In the genomic region with DNA sequence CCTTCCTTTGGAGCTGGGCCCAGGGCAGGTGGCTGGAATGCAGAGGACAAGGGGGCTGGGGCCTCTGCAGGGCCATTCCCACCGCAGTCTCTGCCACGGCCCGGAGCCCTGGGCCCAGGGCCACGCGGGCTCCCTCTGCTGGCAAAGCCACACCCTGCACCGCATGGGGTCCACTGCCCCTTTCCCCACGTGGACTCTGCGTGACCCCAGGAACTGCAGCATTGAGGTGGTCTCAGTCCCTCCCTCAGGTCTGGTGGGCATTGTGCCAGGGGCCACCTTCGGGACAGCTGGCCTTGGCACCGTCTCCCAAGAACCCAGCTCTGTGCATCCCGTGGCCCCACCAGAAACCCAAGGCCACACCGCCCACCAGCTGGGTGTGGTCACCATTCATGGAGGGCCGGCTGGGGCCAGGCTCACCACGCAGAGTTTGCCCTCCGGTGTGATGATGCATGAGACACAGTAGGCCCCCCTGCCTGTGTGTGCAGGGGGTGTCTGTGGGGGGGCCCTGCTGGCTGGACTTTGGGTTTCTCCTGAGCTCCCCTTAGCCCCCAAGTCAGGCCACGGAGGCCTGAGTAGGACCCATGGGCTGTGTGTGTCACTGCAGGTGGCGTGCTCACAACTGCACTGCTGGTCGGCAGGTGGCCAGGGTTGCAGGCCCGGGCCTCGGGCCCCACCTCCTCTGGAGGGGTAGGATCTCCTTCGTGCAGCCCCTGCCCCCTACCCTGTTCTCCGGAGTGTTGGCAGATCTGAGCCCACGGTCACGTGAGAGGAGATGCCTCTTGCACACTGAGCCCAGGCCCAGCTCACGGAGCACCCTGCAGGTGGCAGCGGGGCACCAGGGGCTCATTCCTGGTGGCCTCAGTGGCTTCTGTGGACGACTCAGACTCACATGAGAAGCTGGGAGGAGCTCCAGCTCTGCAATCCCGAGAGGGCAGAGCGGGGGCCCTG, we compare ENCODE assay signal across 1 cellular context.
TF ChIP-seq lines count a peak whose summit lies in the region.

No MANE protein-coding gene starts in this region.

TF ChIP-seq in HepG2, 621 proteins besides CTCF, POLR2A, EP300 and RAD21 (continued from another document and continues in another):
- TF ChIP-seq ZNF557 (CRISPR knock-in tag; IDR thresholded peaks at IDR 0.05) (no peak), ZNF460 (CRISPR knock-in tag; IDR thresholded peaks at IDR 0.05; ENCODE audit: borderline replicate concordance) (no peak), ZBTB1 (CRISPR knock-in tag; IDR thresholded peaks at IDR 0.05; ENCODE audit: borderline replicate concordance) (no peak), HCFC1 (IDR thresholded peaks at IDR 0.05; ENCODE audit: low read depth, low read length) (no peak), GFI1 (CRISPR knock-in tag; IDR thresholded peaks at IDR 0.05; ENCODE audit: borderline replicate concordance) (no peak), MTF1 (CRISPR knock-in tag; IDR thresholded peaks at IDR 0.05) (no peak), ZNF646 (CRISPR knock-in tag; IDR thresholded peaks at IDR 0.05) (no peak), STAG1 (CRISPR knock-in tag; IDR thresholded peaks at IDR 0.05) (peak; percentile 82), KDM1A (CRISPR knock-in tag; IDR thresholded peaks at IDR 0.05) (no peak), ZNF232 (CRISPR knock-in tag; IDR thresholded peaks at IDR 0.05; ENCODE audit: borderline replicate concordance) (peak; percentile 32; the same call in 1 of the 2 replicates), HES4 (CRISPR knock-in tag; IDR thresholded peaks at IDR 0.05; ENCODE audit: borderline replicate concordance) (no peak), SOX6 (IDR thresholded peaks at IDR 0.05) (no peak), SOX6 (CRISPR knock-in tag; IDR thresholded peaks at IDR 0.05) (peak; percentile 70), DRAP1 (CRISPR knock-in tag; IDR thresholded peaks at IDR 0.05) (no peak), ATRX (CRISPR knock-in tag; IDR thresholded peaks at IDR 0.05; ENCODE audit: borderline replicate concordance) (no peak), REPIN1 (CRISPR knock-in tag; IDR thresholded peaks at IDR 0.05; ENCODE audit: borderline replicate concordance, low read depth) (peak; percentile 55; the same call in 1 of the 2 replicates), IRX3 (CRISPR knock-in tag; IDR thresholded peaks at IDR 0.05; ENCODE audit: borderline replicate concordance, low read depth) (0 out of 2 replicates have a peak, but pooled peaks have one; percentile 63), PPARG (CRISPR knock-in tag; conservative IDR thresholded peaks at IDR 0.05) (no peak), FOXK2 (IDR thresholded peaks at IDR 0.05) (no peak), DNMT3B (CRISPR knock-in tag; conservative IDR thresholded peaks at IDR 0.05) (0 out of 2 replicates have a peak, but pooled peaks have one; percentile 50), TOE1 (CRISPR knock-in tag; IDR thresholded peaks at IDR 0.05) (no peak), FOXP1 (IDR thresholded peaks at IDR 0.05) (no peak), FOXP1 (CRISPR knock-in tag; IDR thresholded peaks at IDR 0.05) (no peak), ZNF251 (CRISPR knock-in tag; IDR thresholded peaks at IDR 0.05) (0 out of 2 replicates have a peak, but pooled peaks have one; percentile 75), SMC3 (IDR thresholded peaks at IDR 0.05; ENCODE audit: low read length) (peak; percentile 34; the same call in 1 of the 2 replicates), ZNF652 (CRISPR knock-in tag; IDR thresholded peaks at IDR 0.05; ENCODE audit: borderline replicate concordance, low read depth) (no peak), WIZ (CRISPR knock-in tag; IDR thresholded peaks at IDR 0.05) (no peak), STAT5B (CRISPR knock-in tag; IDR thresholded peaks at IDR 0.05) (no peak), ZNF329 (CRISPR knock-in tag; IDR thresholded peaks at IDR 0.05; ENCODE audit: low read depth) (no peak), CBFB (CRISPR knock-in tag; IDR thresholded peaks at IDR 0.05) (peak; percentile 57; the same call in 1 of the 2 replicates), TCF12 (IDR thresholded peaks at IDR 0.05) (no peak), TCF12 (CRISPR knock-in tag; IDR thresholded peaks at IDR 0.05) (no peak), ZNF30 (CRISPR knock-in tag; IDR thresholded peaks at IDR 0.05) (no peak), MEIS2 (CRISPR knock-in tag; IDR thresholded peaks at IDR 0.05) (no peak), ZNF780A (CRISPR knock-in tag; IDR thresholded peaks at IDR 0.05) (no peak), ZNF414 (CRISPR knock-in tag; IDR thresholded peaks at IDR 0.05) (peak; percentile 80), KDM4B (CRISPR knock-in tag; IDR thresholded peaks at IDR 0.05) (no peak; the same call in 1 of the 2 replicates), ZNF883 (CRISPR knock-in tag; IDR thresholded peaks at IDR 0.05; ENCODE audit: not compliant biosample characterization) (no peak), HOXA9 (CRISPR knock-in tag; IDR thresholded peaks at IDR 0.05; ENCODE audit: borderline replicate concordance) (no peak)
- TF ChIP-seq, protein P1, sequence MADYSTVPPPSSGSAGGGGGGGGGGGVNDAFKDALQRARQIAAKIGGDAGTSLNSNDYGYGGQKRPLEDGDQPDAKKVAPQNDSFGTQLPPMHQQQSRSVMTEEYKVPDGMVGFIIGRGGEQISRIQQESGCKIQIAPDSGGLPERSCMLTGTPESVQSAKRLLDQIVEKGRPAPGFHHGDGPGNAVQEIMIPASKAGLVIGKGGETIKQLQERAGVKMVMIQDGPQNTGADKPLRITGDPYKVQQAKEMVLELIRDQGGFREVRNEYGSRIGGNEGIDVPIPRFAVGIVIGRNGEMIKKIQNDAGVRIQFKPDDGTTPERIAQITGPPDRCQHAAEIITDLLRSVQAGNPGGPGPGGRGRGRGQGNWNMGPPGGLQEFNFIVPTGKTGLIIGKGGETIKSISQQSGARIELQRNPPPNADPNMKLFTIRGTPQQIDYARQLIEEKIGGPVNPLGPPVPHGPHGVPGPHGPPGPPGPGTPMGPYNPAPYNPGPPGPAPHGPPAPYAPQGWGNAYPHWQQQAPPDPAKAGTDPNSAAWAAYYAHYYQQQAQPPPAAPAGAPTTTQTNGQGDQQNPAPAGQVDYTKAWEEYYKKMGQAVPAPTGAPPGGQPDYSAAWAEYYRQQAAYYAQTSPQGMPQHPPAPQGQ (CRISPR knock-in tag; IDR thresholded peaks at IDR 0.05; ENCODE audit: borderline replicate concordance) = no peak; the same call in 1 of the 2 replicates
- TF ChIP-seq, protein P2, sequence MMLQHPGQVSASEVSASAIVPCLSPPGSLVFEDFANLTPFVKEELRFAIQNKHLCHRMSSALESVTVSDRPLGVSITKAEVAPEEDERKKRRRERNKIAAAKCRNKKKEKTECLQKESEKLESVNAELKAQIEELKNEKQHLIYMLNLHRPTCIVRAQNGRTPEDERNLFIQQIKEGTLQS (CRISPR knock-in tag; IDR thresholded peaks at IDR 0.05) = no peak
- TF ChIP-seq, protein P3, sequence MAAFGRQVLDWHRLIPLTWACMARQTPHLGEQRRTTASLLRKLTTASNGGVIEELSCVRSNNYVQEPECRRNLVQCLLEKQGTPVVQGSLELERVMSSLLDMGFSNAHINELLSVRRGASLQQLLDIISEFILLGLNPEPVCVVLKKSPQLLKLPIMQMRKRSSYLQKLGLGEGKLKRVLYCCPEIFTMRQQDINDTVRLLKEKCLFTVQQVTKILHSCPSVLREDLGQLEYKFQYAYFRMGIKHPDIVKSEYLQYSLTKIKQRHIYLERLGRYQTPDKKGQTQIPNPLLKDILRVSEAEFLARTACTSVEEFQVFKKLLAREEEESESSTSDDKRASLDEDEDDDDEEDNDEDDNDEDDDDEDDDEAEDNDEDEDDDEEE (CRISPR knock-in tag; IDR thresholded peaks at IDR 0.05) = no peak; the same call in 1 of the 2 replicates
- TF ChIP-seq, protein P4, sequence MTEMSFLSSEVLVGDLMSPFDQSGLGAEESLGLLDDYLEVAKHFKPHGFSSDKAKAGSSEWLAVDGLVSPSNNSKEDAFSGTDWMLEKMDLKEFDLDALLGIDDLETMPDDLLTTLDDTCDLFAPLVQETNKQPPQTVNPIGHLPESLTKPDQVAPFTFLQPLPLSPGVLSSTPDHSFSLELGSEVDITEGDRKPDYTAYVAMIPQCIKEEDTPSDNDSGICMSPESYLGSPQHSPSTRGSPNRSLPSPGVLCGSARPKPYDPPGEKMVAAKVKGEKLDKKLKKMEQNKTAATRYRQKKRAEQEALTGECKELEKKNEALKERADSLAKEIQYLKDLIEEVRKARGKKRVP (CRISPR knock-in tag; IDR thresholded peaks at IDR 0.05) = no peak
- TF ChIP-seq, protein P5, sequence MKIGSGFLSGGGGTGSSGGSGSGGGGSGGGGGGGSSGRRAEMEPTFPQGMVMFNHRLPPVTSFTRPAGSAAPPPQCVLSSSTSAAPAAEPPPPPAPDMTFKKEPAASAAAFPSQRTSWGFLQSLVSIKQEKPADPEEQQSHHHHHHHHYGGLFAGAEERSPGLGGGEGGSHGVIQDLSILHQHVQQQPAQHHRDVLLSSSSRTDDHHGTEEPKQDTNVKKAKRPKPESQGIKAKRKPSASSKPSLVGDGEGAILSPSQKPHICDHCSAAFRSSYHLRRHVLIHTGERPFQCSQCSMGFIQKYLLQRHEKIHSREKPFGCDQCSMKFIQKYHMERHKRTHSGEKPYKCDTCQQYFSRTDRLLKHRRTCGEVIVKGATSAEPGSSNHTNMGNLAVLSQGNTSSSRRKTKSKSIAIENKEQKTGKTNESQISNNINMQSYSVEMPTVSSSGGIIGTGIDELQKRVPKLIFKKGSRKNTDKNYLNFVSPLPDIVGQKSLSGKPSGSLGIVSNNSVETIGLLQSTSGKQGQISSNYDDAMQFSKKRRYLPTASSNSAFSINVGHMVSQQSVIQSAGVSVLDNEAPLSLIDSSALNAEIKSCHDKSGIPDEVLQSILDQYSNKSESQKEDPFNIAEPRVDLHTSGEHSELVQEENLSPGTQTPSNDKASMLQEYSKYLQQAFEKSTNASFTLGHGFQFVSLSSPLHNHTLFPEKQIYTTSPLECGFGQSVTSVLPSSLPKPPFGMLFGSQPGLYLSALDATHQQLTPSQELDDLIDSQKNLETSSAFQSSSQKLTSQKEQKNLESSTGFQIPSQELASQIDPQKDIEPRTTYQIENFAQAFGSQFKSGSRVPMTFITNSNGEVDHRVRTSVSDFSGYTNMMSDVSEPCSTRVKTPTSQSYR (CRISPR knock-in tag; IDR thresholded peaks at IDR 0.05; ENCODE audit: borderline replicate concordance) = 0 out of 2 replicates have a peak, but pooled peaks have one; percentile 5
- TF ChIP-seq, protein P6, sequence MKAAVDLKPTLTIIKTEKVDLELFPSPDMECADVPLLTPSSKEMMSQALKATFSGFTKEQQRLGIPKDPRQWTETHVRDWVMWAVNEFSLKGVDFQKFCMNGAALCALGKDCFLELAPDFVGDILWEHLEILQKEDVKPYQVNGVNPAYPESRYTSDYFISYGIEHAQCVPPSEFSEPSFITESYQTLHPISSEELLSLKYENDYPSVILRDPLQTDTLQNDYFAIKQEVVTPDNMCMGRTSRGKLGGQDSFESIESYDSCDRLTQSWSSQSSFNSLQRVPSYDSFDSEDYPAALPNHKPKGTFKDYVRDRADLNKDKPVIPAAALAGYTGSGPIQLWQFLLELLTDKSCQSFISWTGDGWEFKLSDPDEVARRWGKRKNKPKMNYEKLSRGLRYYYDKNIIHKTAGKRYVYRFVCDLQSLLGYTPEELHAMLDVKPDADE (CRISPR knock-in tag; IDR thresholded peaks at IDR 0.05) = no peak
